Comparison of ENCODE assay signal across 12 cellular contexts in genomic region chr19:47581605-47582319, GRCh38. TPM values are rescaled to one million over a fixed set of nuclear protein-coding genes. Genes with fewer than 3 reads are reported as not detected.
A peak's percentile ranks its signal among the peaks of the same experiment; 100 is the strongest.
DNase-seq lines count a peak whose midpoint lies in the region; ATAC-seq, FAIRE-seq and TF ChIP-seq lines count a peak whose summit lies in the region.
"Had no signal": no experiment of that assay in that cellular context is flagged by ENCODE, and none has a peak within 500 bp of the region (broad histone marks: within the 10 kb centered on the region; RNA-seq: fewer than 3 reads in every experiment).

No MANE protein-coding gene starts in this region.

- dilution Hi-C loops in IMR-90 (cut with HindIII; ENCODE audit: low sequenced_read_pairs, unreplicated experiment) = no loop called here

- H4K8ac ChIP-seq in IMR-90 (ENCODE audit: low read depth in 2 of 2, low read length in 2 of 2) (peak overlapping the region; percentile 78 to 81; a peak in 3 of 4 replicates), trophoblast cell (ENCODE audit: low read depth, low read length) (peak overlapping the region; percentile 66)

- H2AK5ac ChIP-seq in IMR-90 (ENCODE audit: low read depth, low read length) (peak overlapping the region; percentile 82), trophoblast cell (ENCODE audit: low read length) (no peak overlapping the region)

- H2BK120ac ChIP-seq in IMR-90 (ENCODE audit: low read depth, low read length) (peak overlapping the region; percentile 68), trophoblast cell (ENCODE audit: insufficient read depth, low read length, poor library complexity) (peak overlapping the region; percentile 10)

- H3K27me3 ChIP-seq in IMR-90 (ENCODE audit: control insufficient read depth, insufficient read depth, low read length) (no peaks in the 10 kb centered on the region), bronchial epithelial cell (ENCODE audit: control insufficient read depth, insufficient read depth, low read length) (no peaks in the 10 kb centered on the region), trophoblast cell (ENCODE audit: insufficient read depth, low read length) (no peaks in the 10 kb centered on the region)

- H3K4me3 ChIP-seq in IMR-90 (ENCODE audit: insufficient read depth, low read depth, low read length) = peak overlapping the region; percentile 30; the same call in 1 of the 2 replicates
- H3K4me3 ChIP-seq in bronchial epithelial cell (ENCODE audit: low read depth, low read length) = no peak overlapping the region
- no peak overlapping the region for H3K4me3 ChIP-seq in trophoblast cell (ENCODE audit: low read depth, low read length)

- peak overlapping the region; percentile 84 for H4K5ac ChIP-seq in IMR-90 (ENCODE audit: low read depth, low read length)

- ATAC-seq in IMR-90 (ENCODE audit: low read depth) = no peak; the same call in 1 of the 2 replicates
- no peak for ATAC-seq in HG02870 (IDR thresholded peaks at IDR 0.05; ENCODE audit: unreplicated experiment)

- FAIRE-seq in bronchial epithelial cell (lab: Jason Lieb, UNC) = no peak

- H2AK9ac ChIP-seq in IMR-90 (replicated peaks; ENCODE audit: low read depth, low read length, poor library complexity) = peak overlapping the region; percentile 52

- H3K79me1 ChIP-seq in IMR-90 (ENCODE audit: low read depth in 1 of 2, low read length in 2 of 2) (no peaks in the 10 kb centered on the region; a peak in 1 of 4 replicates), trophoblast cell (ENCODE audit: low read length) (peaks cover 2% of the 10 kb centered on the region)

- TF ChIP-seq RAD21 in IMR-90 (IDR thresholded peaks at IDR 0.05; ENCODE audit: low read length) = no peak

- peak overlapping the region; percentile 56 for H3K4me2 ChIP-seq in IMR-90 (ENCODE audit: low read depth, low read length)
- H3K4me2 ChIP-seq in trophoblast cell (ENCODE audit: low read length) = no peak overlapping the region

- H3K14ac ChIP-seq in IMR-90 (replicated peaks; ENCODE audit: low read depth, low read length) = peak overlapping the region; percentile 47
- no peak overlapping the region for H3K14ac ChIP-seq in trophoblast cell (ENCODE audit: low read length)

- H2BK5ac ChIP-seq in IMR-90 (ENCODE audit: low read depth, low read length, poor library complexity, severe bottlenecking) (peak overlapping the region; percentile 70), trophoblast cell (ENCODE audit: low read depth, low read length, poor library complexity) (no peak overlapping the region)

- no peak overlapping the region for H3K56ac ChIP-seq in IMR-90 (ENCODE audit: extremely low read depth, insufficient read depth, low read length)

- H2BK15ac ChIP-seq in IMR-90 (ENCODE audit: low read depth, low read length) = peak overlapping the region; percentile 18; the same call in 2 of the 3 replicates

- H2BK12ac ChIP-seq in trophoblast cell (ENCODE audit: low read length) = peak overlapping the region; percentile 2

- TF ChIP-seq POLR2A in IMR-90 (IDR thresholded peaks at IDR 0.05; ENCODE audit: low read depth, low read length) = no peak

- TF ChIP-seq CTCF in IMR-90 (conservative IDR thresholded peaks at IDR 0.05; ENCODE audit: low read depth, low read length) = no peak
- no peak for TF ChIP-seq CTCF in bronchial epithelial cell (IDR thresholded peaks at IDR 0.05; ENCODE audit: insufficient read depth, low read length, severe bottlenecking)

- peak overlapping the region; percentile 6; the same call in 1 of the 2 replicates for H2BK20ac ChIP-seq in IMR-90 (ENCODE audit: low read depth, low read length)

- CTCF ChIA-PET in IMR-90 (lab: Yijun Ruan, JAX) = no interaction called here

- H3K18ac ChIP-seq in IMR-90 (ENCODE audit: low read depth, low read length) (peak overlapping the region; percentile 78), trophoblast cell (ENCODE audit: low read length) (no peak overlapping the region)

- no TSS peak for BruUV-seq in IMR-90 (replicated peaks; lab: Mats Ljungman, UMichigan)

- DNase-seq in NCI-H2196 (lab: John Stamatoyannopoulos, UW; ENCODE audit: unreplicated experiment) = peak; percentile 33
- DNase-seq in NCI-H2196 treated with DMSO at 0.1 percent for 48 hours (lab: John Stamatoyannopoulos, UW; ENCODE audit: unreplicated experiment) = no peak
- no peak for DNase-seq in IMR-90
- DNase-seq in bronchial epithelial cell (ENCODE audit: low read depth) = peak; percentile 72
- DNase-seq in trophoblast cell = no peak
- DNase-seq in stimulated activated CD4-positive, alpha-beta T cell treated with anti-CD3 and anti-CD28 coated beads, Interleukin-15, amount 100 ng/mL, for 24 hours = no peak
- DNase-seq in dedifferentiated amniotic fluid mesenchymal stem cell (ENCODE audit: extremely low spot score) = no peak
- DNase-seq: DMS79, NCI-H1092, T-helper 9 cell had no signal

- H2AFZ ChIP-seq in IMR-90 (replicated peaks; ENCODE audit: low read length, poor library complexity) (peak overlapping the region; percentile 74), trophoblast cell (ENCODE audit: insufficient read depth, low read length, poor library complexity) (no peak overlapping the region)

- no peaks in the 10 kb centered on the region for H4K20me1 ChIP-seq in IMR-90 (ENCODE audit: insufficient read depth, low read length)

- POLR2A ChIA-PET in IMR-90 (lab: Charles Lee; ENCODE audit: unreplicated experiment) = no interaction called here

- no peaks in the 10 kb centered on the region for H3K36me3 ChIP-seq in IMR-90 (ENCODE audit: control insufficient read depth, insufficient read depth, low read length)
- no peaks in the 10 kb centered on the region for H3K36me3 ChIP-seq in bronchial epithelial cell (ENCODE audit: control insufficient read depth, insufficient read depth, low read length)
- H3K36me3 ChIP-seq in trophoblast cell (ENCODE audit: control insufficient read depth in 1 of 2, insufficient read depth in 2 of 2, low read length in 2 of 2) = peaks cover 2% of the 10 kb centered on the region in 2 experiments

- H3K27ac ChIP-seq in IMR-90 (ENCODE audit: insufficient read depth, low read length) (peak overlapping the region; percentile 91; the same call in 1 of the 2 replicates), trophoblast cell (ENCODE audit: low read depth, low read length) (no peak overlapping the region)
- H3K27ac ChIP-seq: 22Rv1 had no signal

- peak overlapping the region; percentile 41; the same call in 1 of the 2 replicates for H3K23ac ChIP-seq in IMR-90 (ENCODE audit: low read depth, low read length)
- no peak overlapping the region for H3K23ac ChIP-seq in trophoblast cell (ENCODE audit: low read length)

- 71% methylated on average over 1 of the region's 6 CpGs; no CpG with 5 or more reads in 1 of the 2 experiments for WGBS in IMR-90 (ENCODE audit: extremely low coverage in 2 of 2, insufficient read length in 1 of 2), 2 experiments
- WGBS in trophoblast cell (ENCODE audit: extremely low coverage, insufficient coverage, insufficient read length) = no CpG with 5 or more reads among the region's 6 CpGs

- H3K9me1 ChIP-seq in IMR-90 (ENCODE audit: insufficient read depth, low read length) = peaks cover 11% of the 10 kb centered on the region

- H3K4me1 ChIP-seq in IMR-90 (ENCODE audit: control insufficient read depth, insufficient read depth, low read length) (peaks cover 7% of the 10 kb centered on the region; the same call in 1 of the 2 replicates), trophoblast cell (ENCODE audit: control insufficient read depth in 1 of 2, insufficient read depth in 2 of 2, low read length in 2 of 2) (peaks cover 5% of the 10 kb centered on the region in 2 experiments)

- in situ Hi-C loops in IMR-90 (cut with MboI; ENCODE audit: low sequenced_read_pairs) = no loop called here

- H4K12ac ChIP-seq in trophoblast cell (ENCODE audit: low read depth, low read length) = no peak overlapping the region

- H3K79me2 ChIP-seq in trophoblast cell (ENCODE audit: control insufficient read depth, insufficient read depth, low read length, poor library complexity) = no peaks in the 10 kb centered on the region

- intact Hi-C loops in IMR-90 (cut with micrococcal nuclease) = no loop called here

- H3K9ac ChIP-seq in IMR-90 (ENCODE audit: low read depth, low read length) (peak overlapping the region; percentile 13), trophoblast cell (ENCODE audit: low read length) (no peak overlapping the region)

- H3K4ac ChIP-seq in IMR-90 (ENCODE audit: low read depth, low read length) (peak overlapping the region; percentile 61), trophoblast cell (ENCODE audit: low read depth, low read length) (no peak overlapping the region)

- H4K91ac ChIP-seq in IMR-90 (ENCODE audit: insufficient read depth, low read depth, low read length) = peak overlapping the region; percentile 88
- H4K91ac ChIP-seq in trophoblast cell (ENCODE audit: low read depth, low read length) = peak overlapping the region; percentile 13

- H3K9me3 ChIP-seq in IMR-90 (ENCODE audit: control insufficient read depth, insufficient read depth, low read length) (peaks cover 9% of the 10 kb centered on the region), trophoblast cell (ENCODE audit: insufficient read depth, low read depth, low read length) (peaks cover 9% of the 10 kb centered on the region)

TF ChIP-seq in IMR-90, 13 proteins besides CTCF, POLR2A, EP300 and RAD21 (continues in another document):
- TF ChIP-seq MXI1 (IDR thresholded peaks at IDR 0.05; ENCODE audit: borderline replicate concordance, low read depth, low read length) (no peak), FOS (IDR thresholded peaks at IDR 0.05; ENCODE audit: low read depth, low read length) (no peak), NFE2L2 (IDR thresholded peaks at IDR 0.05; ENCODE audit: low read depth, low read length) (no peak), SMC3 (IDR thresholded peaks at IDR 0.05; ENCODE audit: low read depth, low read length) (no peak), MAZ (IDR thresholded peaks at IDR 0.05; ENCODE audit: borderline replicate concordance, low read depth, low read length) (no peak), MAFK (IDR thresholded peaks at IDR 0.05; ENCODE audit: low read depth, low read length) (no peak)

RNA-seq across cellular contexts. Expression of gene ZNF541, which starts 8.8 kb away (rescaled TPM):
- not detected in 2 replicates for total RNA-seq in IMR-90 (2012; rRNA removed)
- not detected in 2 replicates for polyA plus RNA-seq in IMR-90 (2012; rRNA removed)
- polyA plus RNA-seq in IMR-90 (2012; cell fraction: cytosol; rRNA removed) = 0.01 TPM in 1 of 2 replicates, not detected in the other
- 0.08 and 0.16 TPM in 2 replicates for polyA plus RNA-seq in IMR-90 (2012; cell fraction: nucleus; rRNA removed; ENCODE audit: low replicate concordance)
- not detected in 2 replicates for total RNA-seq in bronchial epithelial cell
- polyA plus RNA-seq in trophoblast cell (2013) = 0.01 and 0.08 TPM in 2 replicates

RNA-seq across cellular contexts. Expression of gene BICRA, which starts 27.2 kb away (rescaled TPM):
- total RNA-seq in IMR-90 (2012; rRNA removed) (1.8 and 3.1 TPM in 2 replicates), bronchial epithelial cell (2.9 and 4.5 TPM in 2 replicates)
- polyA plus RNA-seq in IMR-90 (2012; rRNA removed) = 3.5 and 3.9 TPM in 2 replicates
- polyA plus RNA-seq in IMR-90 (2012; cell fraction: cytosol; rRNA removed) = 3.0 and 4.1 TPM in 2 replicates
- polyA plus RNA-seq in IMR-90 (2012; cell fraction: nucleus; rRNA removed; ENCODE audit: low replicate concordance) = 13.2 and 25.5 TPM in 2 replicates
- 16.3 and 17.4 TPM in 2 replicates for polyA plus RNA-seq in trophoblast cell (2013)

Comparison
In these comparisons a context has a peak if more than half of its experiments do, and no peak if none do; other contexts are left out.
1. DNase-seq: peak in NCI-H2196 (single experiment) and bronchial epithelial cell (single experiment); none in NCI-H2196 treated with DMSO at 0.1 percent for 48 hours (single experiment), IMR-90 (single experiment), trophoblast cell (0 of 2), stimulated activated CD4-positive, alpha-beta T cell treated with anti-CD3 and anti-CD28 coated beads, Interleukin-15, amount 100 ng/mL, for 24 hours (single experiment) and dedifferentiated amniotic fluid mesenchymal stem cell (single experiment).